In the genomic region with DNA sequence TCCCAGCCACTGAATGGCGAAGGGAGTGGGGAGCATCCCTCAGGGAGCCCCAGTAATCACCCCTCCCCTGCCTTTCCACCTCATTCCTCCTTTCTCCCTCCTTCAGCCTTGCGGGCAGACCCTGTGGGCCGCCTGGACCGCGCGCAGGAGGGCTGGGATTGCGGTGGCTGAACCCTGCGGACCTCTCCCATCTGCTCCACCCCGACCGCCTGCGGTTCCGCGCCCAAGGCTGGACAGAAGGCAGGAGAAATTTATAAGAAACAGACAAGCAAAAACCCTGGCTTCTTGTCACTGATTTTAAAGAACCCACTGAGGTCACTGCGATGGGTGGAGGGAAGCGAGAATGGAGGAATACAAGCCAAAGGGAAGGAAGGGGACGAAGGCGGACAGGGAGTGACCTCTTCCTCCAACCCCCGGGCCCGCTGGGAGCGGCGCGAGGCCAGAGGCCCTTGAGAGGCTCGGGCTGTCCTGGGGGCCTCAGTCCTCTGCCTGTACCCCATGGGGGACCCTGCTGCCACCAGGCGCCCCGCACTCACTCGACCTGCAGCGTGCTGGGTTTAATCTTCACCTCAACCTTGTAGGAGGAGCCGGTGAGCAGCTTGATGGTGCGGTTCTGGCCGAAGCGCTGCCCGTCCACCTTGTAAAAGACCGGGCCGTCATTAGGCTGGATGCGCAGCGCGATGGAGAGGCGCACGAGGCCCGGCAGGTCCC, we compare ENCODE assay signal across 1 cellular context.
TF ChIP-seq lines count a peak whose summit lies in the region.

No MANE protein-coding gene starts in this region.

TF ChIP-seq in IMR-90, 13 proteins besides CTCF, POLR2A, EP300 and RAD21 (continued from another document):
- TF ChIP-seq, protein P1, sequence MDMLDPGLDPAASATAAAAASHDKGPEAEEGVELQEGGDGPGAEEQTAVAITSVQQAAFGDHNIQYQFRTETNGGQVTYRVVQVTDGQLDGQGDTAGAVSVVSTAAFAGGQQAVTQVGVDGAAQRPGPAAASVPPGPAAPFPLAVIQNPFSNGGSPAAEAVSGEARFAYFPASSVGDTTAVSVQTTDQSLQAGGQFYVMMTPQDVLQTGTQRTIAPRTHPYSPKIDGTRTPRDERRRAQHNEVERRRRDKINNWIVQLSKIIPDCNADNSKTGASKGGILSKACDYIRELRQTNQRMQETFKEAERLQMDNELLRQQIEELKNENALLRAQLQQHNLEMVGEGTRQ (IDR thresholded peaks at IDR 0.05; ENCODE audit: low read depth, low read length), result no peak
- TF ChIP-seq CHD1 (IDR thresholded peaks at IDR 0.05; ENCODE audit: low read depth, low read length) (no peak), RFX5 (IDR thresholded peaks at IDR 0.05; ENCODE audit: low read depth, low read length) (no peak), MAFK (IDR thresholded peaks at IDR 0.05; ENCODE audit: low read depth, low read length) (no peak), FOS (IDR thresholded peaks at IDR 0.05; ENCODE audit: low read depth, low read length) (no peak), RCOR1 (IDR thresholded peaks at IDR 0.05; ENCODE audit: insufficient replicate concordance, low read length) (no peak), MXI1 (IDR thresholded peaks at IDR 0.05; ENCODE audit: borderline replicate concordance, low read depth, low read length) (no peak)
